In genomic region chr12:111595341-111595835, GRCh38 we compare ENCODE assay signal across 8 cellular contexts. TPM values are rescaled to one million over a fixed set of nuclear protein-coding genes. Genes with fewer than 3 reads are reported as not detected.
DNase-seq lines count a peak whose midpoint lies in the region; ATAC-seq, FAIRE-seq and TF ChIP-seq lines count a peak whose summit lies in the region.
"Not testable (repeated sequence)": the region's sequence is repeated elsewhere in the genome, so short reads cannot be mapped to it uniquely, and the experiment has no call there.

No MANE protein-coding gene starts in this region.

- not testable (repeated sequence) for BruUV-seq in GM12878 (replicated peaks; lab: Mats Ljungman, UMichigan)

- not testable (repeated sequence) for H3K27ac ChIP-seq in ACC112 (ENCODE audit: low read depth, low read length); OCI-LY1 (ENCODE audit: low read depth, low read length, poor library complexity, severe bottlenecking); GM12878 (ENCODE audit: control insufficient read depth, insufficient read depth)
- H3K27ac ChIP-seq in GM23248, result 0 out of 2 replicates have a peak overlapping the region, but pooled peaks have one; percentile 94

- WGBS in GM23248 (ENCODE audit: low coverage in 1 of 2, low lambda C conversion rate in 2 of 2, missing lambda C conversion rate in 2 of 2), 2 experiments, result 80 to 81% methylated on average over 15 of the region's 15 CpGs
- 89% methylated on average over 15 of the region's 15 CpGs for WGBS in GM12878 (ENCODE audit: insufficient coverage, insufficient replicate concordance, low lambda C conversion rate, missing lambda C conversion rate)

- not testable (repeated sequence) for FAIRE-seq in GM12878 (lab: Jason Lieb, UNC)

- not testable (repeated sequence) for H3K27me3 ChIP-seq in ACC112 (ENCODE audit: insufficient read depth, low read length); GM23248 (replicated peaks; ENCODE audit: insufficient read depth); OCI-LY1 (ENCODE audit: insufficient read depth, low read length); GM12878 (replicated peaks in 1 of 2; ENCODE audit: control insufficient read depth in 2 of 2, insufficient read depth in 2 of 2, low read length in 1 of 2)

- CTCF ChIA-PET in WTC11 (lab: Charles Lee) (interaction anchor here (0.6 kb wide), 1 partner anchor 10 kb away, joined by 7 read pairs; no protein-coding TSS in a partner anchor), GM12878 (lab: Yijun Ruan, JAX) (interaction anchor here (0.7 to 1.0 kb wide), 2 partner anchors 199 to 819 kb away, joined by 3 read pairs; no protein-coding TSS in a partner anchor)

- peaks cover 38% of the 10 kb centered on the region for H4K20me1 ChIP-seq in GM23248 (ENCODE audit: insufficient read depth)
- not testable (repeated sequence) for H4K20me1 ChIP-seq in OCI-LY1 (ENCODE audit: insufficient read depth, low read length); GM12878 (ENCODE audit: control insufficient read depth, insufficient read depth)

- H3K27me3 Mint-ChIP-seq in WTC11 (ENCODE audit: low read depth); nephron progenitor cell (ENCODE audit: low read depth, poor library complexity): not testable (repeated sequence)

- not testable (repeated sequence) for H3K36me3 Mint-ChIP-seq in WTC11
- H3K36me3 Mint-ChIP-seq in nephron progenitor cell (ENCODE audit: low read depth), result peaks cover 10% of the 10 kb centered on the region
- peaks cover 15% of the 10 kb centered on the region for H3K36me3 Mint-ChIP-seq in stimulated activated effector memory CD8-positive, alpha-beta T cell treated with anti-CD3 and anti-CD28 coated beads, Interleukin-12 subunit alpha, Interleukin-12 subunit beta, amount 100 ng/mL, for 72 hours

- RAD21 ChIA-PET in GM12878 (lab: Charles Lee; ENCODE audit: unreplicated experiment), result not testable (repeated sequence)

- peaks cover 36% of the 10 kb centered on the region for H3K4me1 Mint-ChIP-seq in WTC11
- peaks cover 48% of the 10 kb centered on the region for H3K4me1 Mint-ChIP-seq in nephron progenitor cell
- peaks cover 35% of the 10 kb centered on the region for H3K4me1 Mint-ChIP-seq in stimulated activated effector memory CD8-positive, alpha-beta T cell treated with anti-CD3 and anti-CD28 coated beads, Interleukin-12 subunit alpha, Interleukin-12 subunit beta, amount 100 ng/mL, for 72 hours

- in situ Hi-C loops in GM23248 (cut with MboI); GM12878 (cut with MboI): not testable (repeated sequence)

- peak; percentile 22 for DNase-seq in GM23248
- not testable (repeated sequence) for DNase-seq in WTC11 (ENCODE audit: low spot score); GM12878 (ENCODE audit: low read depth, low spot score); fibroblast of pulmonary artery (ENCODE audit: low read depth); nephron progenitor cell; stimulated activated effector memory CD8-positive, alpha-beta T cell treated with anti-CD3 and anti-CD28 coated beads, Interleukin-12 subunit alpha, Interleukin-12 subunit beta, amount 100 ng/mL, for 72 hours (ENCODE audit: low spot score in 2 of 2)

- TF ChIP-seq CTCF in OCI-LY1 (IDR thresholded peaks at IDR 0.05; ENCODE audit: low read length); WTC11 (IDR thresholded peaks at IDR 0.05); GM12878 (IDR thresholded peaks at IDR 0.05 in 2 of 3, conservative IDR thresholded peaks at IDR 0.05 in 1 of 3; ENCODE audit: control insufficient read depth in 2 of 3, extremely low read depth in 1 of 3, insufficient read depth in 1 of 3, low read depth in 3 of 3, low read length in 3 of 3); fibroblast of pulmonary artery (IDR thresholded peaks at IDR 0.05; ENCODE audit: low read length, missing control alignments); nephron progenitor cell (IDR thresholded peaks at IDR 0.05): not testable (repeated sequence)

- H3K9me3 ChIP-seq in GM23248 (ENCODE audit: low read depth); OCI-LY1 (ENCODE audit: low read length); GM12878 (replicated peaks; ENCODE audit: control insufficient read depth, insufficient read depth, low read length): not testable (repeated sequence)

- peak overlapping the region; percentile 91 for H3K9ac ChIP-seq in GM23248
- H3K9ac ChIP-seq in OCI-LY1 (ENCODE audit: low read length); GM12878 (ENCODE audit: control insufficient read depth, insufficient read depth, low read length): not testable (repeated sequence)

- TF ChIP-seq POLR2A in GM12878 (IDR thresholded peaks at IDR 0.05; ENCODE audit: low read depth, low read length), result not testable (repeated sequence)

- H3K27ac Mint-ChIP-seq in WTC11 (peak overlapping the region; percentile 65; the same call in 1 of the 2 replicates), nephron progenitor cell (peak overlapping the region; percentile 86)
- peak overlapping the region; percentile 11 for H3K27ac Mint-ChIP-seq in stimulated activated effector memory CD8-positive, alpha-beta T cell treated with anti-CD3 and anti-CD28 coated beads, Interleukin-12 subunit alpha, Interleukin-12 subunit beta, amount 100 ng/mL, for 72 hours

- not testable (repeated sequence) for TF ChIP-seq EP300 in GM12878 (IDR thresholded peaks at IDR 0.05; ENCODE audit: borderline replicate concordance in 1 of 2, control insufficient read depth in 1 of 2, low read depth in 2 of 2, low read length in 2 of 2)

- H3K4me2 ChIP-seq in GM23248 (ENCODE audit: unreplicated experiment) (peak overlapping the region; percentile 82), OCI-LY1 (ENCODE audit: low read length) (peak overlapping the region; percentile 92)
- H3K4me2 ChIP-seq in GM12878 (ENCODE audit: control insufficient read depth, insufficient read depth), result not testable (repeated sequence)

- SMC1A ChIA-PET in GM12878 (lab: Charles Lee; ENCODE audit: uncharacterized antibody, unreplicated experiment), result interaction anchor here (0.7 to 1.6 kb wide), 3 partner anchors 12 to 191 kb away, joined by 3 to 4 read pairs (median 4); no protein-coding TSS in a partner anchor

- H3K4me1 ChIP-seq in ACC112 (ENCODE audit: control insufficient read depth, insufficient read depth, low read length, unreplicated experiment) (peaks cover 32% of the 10 kb centered on the region), GM23248 (ENCODE audit: insufficient read depth) (peaks cover 39% of the 10 kb centered on the region), OCI-LY1 (ENCODE audit: insufficient read depth, low read length, severe bottlenecking) (peaks cover 38% of the 10 kb centered on the region)
- not testable (repeated sequence) for H3K4me1 ChIP-seq in GM12878 (ENCODE audit: control insufficient read depth, insufficient read depth, low read length)

- peaks cover 44% of the 10 kb centered on the region for H3F3A ChIP-seq in GM23248 (ENCODE audit: insufficient read depth)
- H3F3A ChIP-seq in OCI-LY1 (ENCODE audit: insufficient read depth, low read length), result not testable (repeated sequence)

- H3K36me3 ChIP-seq in ACC112 (ENCODE audit: insufficient read depth, low read length); GM23248 (ENCODE audit: low read depth); OCI-LY1 (ENCODE audit: insufficient read depth, low read length); GM12878 (ENCODE audit: control insufficient read depth in 2 of 2, insufficient read depth in 2 of 2, low read length in 1 of 2): not testable (repeated sequence)

- not testable (repeated sequence) for ATAC-seq in WTC11; GM12878; stimulated activated effector memory CD8-positive, alpha-beta T cell treated with anti-CD3 and anti-CD28 coated beads, Interleukin-12 subunit alpha, Interleukin-12 subunit beta, amount 100 ng/mL, for 72 hours

- H3K79me2 ChIP-seq in ACC112 (ENCODE audit: control insufficient read depth, insufficient read depth, low read length, unreplicated experiment) (peaks cover 85% of the 10 kb centered on the region), GM23248 (ENCODE audit: insufficient read depth) (peaks cover 83% of the 10 kb centered on the region), OCI-LY1 (ENCODE audit: insufficient read depth, low read length) (peaks cover 70% of the 10 kb centered on the region), GM12878 (ENCODE audit: control insufficient read depth, insufficient read depth, low read length) (peaks cover 75% of the 10 kb centered on the region)

- POLR2A ChIA-PET in WTC11 (lab: Charles Lee), result interaction anchor here (0.6 kb wide), 1 partner anchor 15 kb away, joined by 3 read pairs; no protein-coding TSS in a partner anchor
- POLR2A ChIA-PET in GM12878 (lab: Charles Lee), result not testable (repeated sequence)

- not testable (repeated sequence) for TF ChIP-seq RAD21 in GM12878 (IDR thresholded peaks at IDR 0.05; ENCODE audit: insufficient read depth, low read depth, low read length)

- not testable (repeated sequence) for H2AFZ ChIP-seq in ACC112 (ENCODE audit: low read length, unreplicated experiment); GM23248; OCI-LY1 (ENCODE audit: low read length); GM12878 (ENCODE audit: control insufficient read depth, low read depth, low read length)

- H3K4me3 Mint-ChIP-seq in WTC11, result 0 out of 2 replicates have a peak overlapping the region, but pooled peaks have one; percentile 12
- H3K4me3 Mint-ChIP-seq in nephron progenitor cell, result peak overlapping the region; percentile 94
- H3K4me3 Mint-ChIP-seq in stimulated activated effector memory CD8-positive, alpha-beta T cell treated with anti-CD3 and anti-CD28 coated beads, Interleukin-12 subunit alpha, Interleukin-12 subunit beta, amount 100 ng/mL, for 72 hours, result peak overlapping the region; percentile 85

- not testable (repeated sequence) for H3K9me3 Mint-ChIP-seq in WTC11; nephron progenitor cell; stimulated activated effector memory CD8-positive, alpha-beta T cell treated with anti-CD3 and anti-CD28 coated beads, Interleukin-12 subunit alpha, Interleukin-12 subunit beta, amount 100 ng/mL, for 72 hours

- intact Hi-C loops in GM12878 (cut with micrococcal nuclease; ENCODE audit: unreplicated experiment), result not testable (repeated sequence)

- H3K4me3 ChIP-seq in ACC112 (ENCODE audit: low read depth, low read length), result peak overlapping the region; percentile 99
- H3K4me3 ChIP-seq in GM23248, result peak overlapping the region; percentile 98
- H3K4me3 ChIP-seq in OCI-LY1 (ENCODE audit: low read depth, low read length, poor library complexity, severe bottlenecking), result peak overlapping the region; percentile 98
- not testable (repeated sequence) for H3K4me3 ChIP-seq in GM12878
- peak overlapping the region; percentile 17 for H3K4me3 ChIP-seq in fibroblast of pulmonary artery (replicated peaks; ENCODE audit: low read depth, low read length)

- not testable (repeated sequence) for H3K9me2 ChIP-seq in GM23248 (ENCODE audit: insufficient read depth); OCI-LY1 (ENCODE audit: low read depth, low read length)

RNA-seq across cellular contexts. Expression of gene ATXN2, which starts 3.7 kb away (rescaled TPM):
- total RNA-seq in GM23248 (2014; rRNA removed; shearing (Covaris generic)), result 15.0 and 19.2 TPM in 2 replicates
- polyA plus RNA-seq in GM23248 (2016; fragmentation: Nextera tagmentation; extraction: Ambion mirVana) (46.2 and 56.4 TPM in 2 replicates), GM12878 (2011; rRNA removed) (16.0 and 17.6 TPM in 2 replicates), GM12878 (2014; fragmentation: Illumina TruSeq; extraction: Trizol) (26.3 and 36.3 TPM in 2 replicates), GM12878 (2014; fragmentation: Nextera tagmentation; extraction: Ambion mirVana) (10 to 100 TPM in 1 of 2 experiments, 1 to 10 TPM in 1; 8.8 to 13.3 TPM), GM12878 (2014; rRNA removed) (18.4 and 20.3 TPM in 2 replicates), GM12878 (2016; fragmentation: Nextera tagmentation; extraction: Ambion mirVana) (10 to 100 TPM; 23.4 to 28.5 TPM)
- total RNA-seq in WTC11 (2021) (56.2 to 57.5 TPM (median 56.3 TPM) in 3 replicates), GM12878 (2014; rRNA removed) (8.9 and 10.7 TPM in 2 replicates), GM12878 (2014; rRNA removed; fragmentation: Illumina TruSeq; extraction: Trizol) (16.6 and 16.8 TPM in 2 replicates), GM12878 (2021) (28.6 and 31.5 TPM in 2 replicates)
- total RNA-seq in GM12878 (2013; cell fraction: nucleolus; rRNA removed), result 148 and 149 TPM in 2 replicates
- 15.5 TPM for polyA plus RNA-seq in GM12878 (2011; ENCODE audit: low read depth)
- polyA plus RNA-seq in GM12878 (2011; cell fraction: cytosol; rRNA removed), result 18.0 and 20.6 TPM in 2 replicates
- 80.6 and 88.4 TPM in 2 replicates for polyA plus RNA-seq in GM12878 (2011; cell fraction: nucleus; rRNA removed)
- 16.2 and 24.8 TPM in 2 replicates for polyA plus RNA-seq in GM12878 (2012)
- polyA minus RNA-seq in GM12878 (2011; rRNA and poly(A)+ RNA removed), result 39.8 and 40.7 TPM in 2 replicates
- polyA minus RNA-seq in GM12878 (2011; cell fraction: cytosol; rRNA and poly(A)+ RNA removed), result 23.0 and 28.3 TPM in 2 replicates
- polyA minus RNA-seq in GM12878 (2011; cell fraction: nucleus; rRNA and poly(A)+ RNA removed), result 27.8 and 65.8 TPM in 2 replicates

Comparison
In these comparisons a context has a peak if more than half of its experiments do, and no peak if none do; other contexts are left out.
1. H3K27ac Mint-ChIP-seq: peak in every context shown above with its lines; median percentile 86 in nephron progenitor cell; 65 in WTC11; 11 in stimulated activated effector memory CD8-positive, alpha-beta T cell treated with anti-CD3 and anti-CD28 coated beads, Interleukin-12 subunit alpha, Interleukin-12 subunit beta, amount 100 ng/mL, for 72 hours.
2. H3K4me3 Mint-ChIP-seq: peak in every context shown above with its lines; median percentile 94 in nephron progenitor cell; 85 in stimulated activated effector memory CD8-positive, alpha-beta T cell treated with anti-CD3 and anti-CD28 coated beads, Interleukin-12 subunit alpha, Interleukin-12 subunit beta, amount 100 ng/mL, for 72 hours; 12 in WTC11.